In genomic region chr17:38868968-38869646, GRCh38 we compare ENCODE assay signal across 1 cellular context.
TF ChIP-seq lines count a peak whose summit lies in the region.

No MANE protein-coding gene starts in this region.

TF ChIP-seq in HEK293, 187 proteins besides CTCF, POLR2A, EP300 and RAD21 (continued from another document):
- no peak for TF ChIP-seq ZNF223 (tag by site-specific recombination; IDR thresholded peaks at IDR 0.05)
- peak; percentile 67; the same call in 1 of the 2 replicates for TF ChIP-seq PRDM1 (tag by site-specific recombination; IDR thresholded peaks at IDR 0.05)
- TF ChIP-seq, protein P1, sequence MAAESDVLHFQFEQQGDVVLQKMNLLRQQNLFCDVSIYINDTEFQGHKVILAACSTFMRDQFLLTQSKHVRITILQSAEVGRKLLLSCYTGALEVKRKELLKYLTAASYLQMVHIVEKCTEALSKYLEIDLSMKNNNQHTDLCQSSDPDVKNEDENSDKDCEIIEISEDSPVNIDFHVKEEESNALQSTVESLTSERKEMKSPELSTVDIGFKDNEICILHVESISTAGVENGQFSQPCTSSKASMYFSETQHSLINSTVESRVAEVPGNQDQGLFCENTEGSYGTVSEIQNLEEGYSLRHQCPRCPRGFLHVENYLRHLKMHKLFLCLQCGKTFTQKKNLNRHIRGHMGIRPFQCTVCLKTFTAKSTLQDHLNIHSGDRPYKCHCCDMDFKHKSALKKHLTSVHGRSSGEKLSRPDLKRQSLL (tag by site-specific recombination; IDR thresholded peaks at IDR 0.05), result peak; percentile 64; the same call in 1 of the 2 replicates
- TF ChIP-seq ZNF530 (tag by site-specific recombination; IDR thresholded peaks at IDR 0.05; ENCODE audit: low read depth), result no peak
- TF ChIP-seq SCRT1 (tag by site-specific recombination; IDR thresholded peaks at IDR 0.05; ENCODE audit: borderline replicate concordance), result no peak
- TF ChIP-seq ZBTB17 (tag by site-specific recombination; IDR thresholded peaks at IDR 0.05), result peak; percentile 57
- no peak; the same call in 1 of the 2 replicates for TF ChIP-seq PRDM4 (tag by site-specific recombination; IDR thresholded peaks at IDR 0.05)
- TF ChIP-seq, protein P2, sequence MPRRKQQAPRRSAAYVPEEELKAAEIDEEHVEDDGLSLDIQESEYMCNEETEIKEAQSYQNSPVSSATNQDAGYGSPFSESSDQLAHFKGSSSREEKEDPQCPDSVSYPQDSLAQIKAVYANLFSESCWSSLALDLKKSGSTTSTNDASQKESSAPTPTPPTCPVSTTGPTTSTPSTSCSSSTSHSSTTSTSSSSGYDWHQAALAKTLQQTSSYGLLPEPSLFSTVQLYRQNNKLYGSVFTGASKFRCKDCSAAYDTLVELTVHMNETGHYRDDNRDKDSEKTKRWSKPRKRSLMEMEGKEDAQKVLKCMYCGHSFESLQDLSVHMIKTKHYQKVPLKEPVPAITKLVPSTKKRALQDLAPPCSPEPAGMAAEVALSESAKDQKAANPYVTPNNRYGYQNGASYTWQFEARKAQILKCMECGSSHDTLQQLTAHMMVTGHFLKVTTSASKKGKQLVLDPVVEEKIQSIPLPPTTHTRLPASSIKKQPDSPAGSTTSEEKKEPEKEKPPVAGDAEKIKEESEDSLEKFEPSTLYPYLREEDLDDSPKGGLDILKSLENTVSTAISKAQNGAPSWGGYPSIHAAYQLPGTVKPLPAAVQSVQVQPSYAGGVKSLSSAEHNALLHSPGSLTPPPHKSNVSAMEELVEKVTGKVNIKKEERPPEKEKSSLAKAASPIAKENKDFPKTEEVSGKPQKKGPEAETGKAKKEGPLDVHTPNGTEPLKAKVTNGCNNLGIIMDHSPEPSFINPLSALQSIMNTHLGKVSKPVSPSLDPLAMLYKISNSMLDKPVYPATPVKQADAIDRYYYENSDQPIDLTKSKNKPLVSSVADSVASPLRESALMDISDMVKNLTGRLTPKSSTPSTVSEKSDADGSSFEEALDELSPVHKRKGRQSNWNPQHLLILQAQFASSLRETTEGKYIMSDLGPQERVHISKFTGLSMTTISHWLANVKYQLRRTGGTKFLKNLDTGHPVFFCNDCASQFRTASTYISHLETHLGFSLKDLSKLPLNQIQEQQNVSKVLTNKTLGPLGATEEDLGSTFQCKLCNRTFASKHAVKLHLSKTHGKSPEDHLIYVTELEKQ (tag by site-specific recombination; IDR thresholded peaks at IDR 0.05; ENCODE audit: borderline replicate concordance), result no peak
- TF ChIP-seq ZNF670 (tag by site-specific recombination; IDR thresholded peaks at IDR 0.05; ENCODE audit: low read depth), result no peak
- TF ChIP-seq, protein P3, sequence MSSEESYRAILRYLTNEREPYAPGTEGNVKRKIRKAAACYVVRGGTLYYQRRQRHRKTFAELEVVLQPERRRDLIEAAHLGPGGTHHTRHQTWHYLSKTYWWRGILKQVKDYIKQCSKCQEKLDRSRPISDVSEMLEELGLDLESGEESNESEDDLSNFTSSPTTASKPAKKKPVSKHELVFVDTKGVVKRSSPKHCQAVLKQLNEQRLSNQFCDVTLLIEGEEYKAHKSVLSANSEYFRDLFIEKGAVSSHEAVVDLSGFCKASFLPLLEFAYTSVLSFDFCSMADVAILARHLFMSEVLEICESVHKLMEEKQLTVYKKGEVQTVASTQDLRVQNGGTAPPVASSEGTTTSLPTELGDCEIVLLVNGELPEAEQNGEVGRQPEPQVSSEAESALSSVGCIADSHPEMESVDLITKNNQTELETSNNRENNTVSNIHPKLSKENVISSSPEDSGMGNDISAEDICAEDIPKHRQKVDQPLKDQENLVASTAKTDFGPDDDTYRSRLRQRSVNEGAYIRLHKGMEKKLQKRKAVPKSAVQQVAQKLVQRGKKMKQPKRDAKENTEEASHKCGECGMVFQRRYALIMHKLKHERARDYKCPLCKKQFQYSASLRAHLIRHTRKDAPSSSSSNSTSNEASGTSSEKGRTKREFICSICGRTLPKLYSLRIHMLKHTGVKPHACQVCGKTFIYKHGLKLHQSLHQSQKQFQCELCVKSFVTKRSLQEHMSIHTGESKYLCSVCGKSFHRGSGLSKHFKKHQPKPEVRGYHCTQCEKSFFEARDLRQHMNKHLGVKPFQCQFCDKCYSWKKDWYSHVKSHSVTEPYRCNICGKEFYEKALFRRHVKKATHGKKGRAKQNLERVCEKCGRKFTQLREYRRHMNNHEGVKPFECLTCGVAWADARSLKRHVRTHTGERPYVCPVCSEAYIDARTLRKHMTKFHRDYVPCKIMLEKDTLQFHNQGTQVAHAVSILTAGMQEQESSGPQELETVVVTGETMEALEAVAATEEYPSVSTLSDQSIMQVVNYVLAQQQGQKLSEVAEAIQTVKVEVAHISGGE (tag by site-specific recombination; conservative IDR thresholded peaks at IDR 0.05; ENCODE audit: low read depth), result no peak
- TF ChIP-seq ZNF416 (tag by site-specific recombination; IDR thresholded peaks at IDR 0.05), result no peak
- TF ChIP-seq KLF16 (tag by site-specific recombination; IDR thresholded peaks at IDR 0.05), result peak; percentile 84
- peak; percentile 76 for TF ChIP-seq ZBTB48 (tag by site-specific recombination; IDR thresholded peaks at IDR 0.05)
- TF ChIP-seq, protein P4, sequence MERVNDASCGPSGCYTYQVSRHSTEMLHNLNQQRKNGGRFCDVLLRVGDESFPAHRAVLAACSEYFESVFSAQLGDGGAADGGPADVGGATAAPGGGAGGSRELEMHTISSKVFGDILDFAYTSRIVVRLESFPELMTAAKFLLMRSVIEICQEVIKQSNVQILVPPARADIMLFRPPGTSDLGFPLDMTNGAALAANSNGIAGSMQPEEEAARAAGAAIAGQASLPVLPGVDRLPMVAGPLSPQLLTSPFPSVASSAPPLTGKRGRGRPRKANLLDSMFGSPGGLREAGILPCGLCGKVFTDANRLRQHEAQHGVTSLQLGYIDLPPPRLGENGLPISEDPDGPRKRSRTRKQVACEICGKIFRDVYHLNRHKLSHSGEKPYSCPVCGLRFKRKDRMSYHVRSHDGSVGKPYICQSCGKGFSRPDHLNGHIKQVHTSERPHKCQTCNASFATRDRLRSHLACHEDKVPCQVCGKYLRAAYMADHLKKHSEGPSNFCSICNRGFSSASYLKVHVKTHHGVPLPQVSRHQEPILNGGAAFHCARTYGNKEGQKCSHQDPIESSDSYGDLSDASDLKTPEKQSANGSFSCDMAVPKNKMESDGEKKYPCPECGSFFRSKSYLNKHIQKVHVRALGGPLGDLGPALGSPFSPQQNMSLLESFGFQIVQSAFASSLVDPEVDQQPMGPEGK (tag by site-specific recombination; IDR thresholded peaks at IDR 0.05), result peak; percentile 97; the same call in 1 of the 2 replicates
- no peak; the same call in 1 of the 2 replicates for TF ChIP-seq ZNF335 (tag by site-specific recombination; conservative IDR thresholded peaks at IDR 0.05)
- no peak for TF ChIP-seq MZF1 (tag by site-specific recombination; IDR thresholded peaks at IDR 0.05; ENCODE audit: borderline replicate concordance)
- TF ChIP-seq, protein P5, sequence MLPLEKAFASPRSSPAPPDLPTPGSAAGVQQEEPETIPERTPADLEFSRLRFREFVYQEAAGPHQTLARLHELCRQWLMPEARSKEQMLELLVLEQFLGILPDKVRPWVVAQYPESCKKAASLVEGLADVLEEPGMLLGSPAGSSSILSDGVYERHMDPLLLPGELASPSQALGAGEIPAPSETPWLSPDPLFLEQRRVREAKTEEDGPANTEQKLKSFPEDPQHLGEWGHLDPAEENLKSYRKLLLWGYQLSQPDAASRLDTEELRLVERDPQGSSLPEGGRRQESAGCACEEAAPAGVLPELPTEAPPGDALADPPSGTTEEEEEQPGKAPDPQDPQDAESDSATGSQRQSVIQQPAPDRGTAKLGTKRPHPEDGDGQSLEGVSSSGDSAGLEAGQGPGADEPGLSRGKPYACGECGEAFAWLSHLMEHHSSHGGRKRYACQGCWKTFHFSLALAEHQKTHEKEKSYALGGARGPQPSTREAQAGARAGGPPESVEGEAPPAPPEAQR (tag by site-specific recombination; IDR thresholded peaks at IDR 0.05), result 0 out of 2 replicates have a peak, but pooled peaks have one; percentile 24
- no peak for TF ChIP-seq PRDM2 (tag by site-specific recombination; IDR thresholded peaks at IDR 0.05; ENCODE audit: borderline replicate concordance)
- TF ChIP-seq ZNF830 (tag by site-specific recombination; IDR thresholded peaks at IDR 0.05; ENCODE audit: low read depth), result no peak
- TF ChIP-seq IKZF3 (tag by site-specific recombination; IDR thresholded peaks at IDR 0.05), result peak; percentile 79
- no peak for TF ChIP-seq ZNF521 (tag by site-specific recombination; IDR thresholded peaks at IDR 0.05)
- peak; percentile 76 for TF ChIP-seq ZNF366 (tag by site-specific recombination; conservative IDR thresholded peaks at IDR 0.05)
- TF ChIP-seq ZNF558 (tag by site-specific recombination; IDR thresholded peaks at IDR 0.05), result peak; percentile 71
- TF ChIP-seq ZNF704 (tag by site-specific recombination; IDR thresholded peaks at IDR 0.05), result no peak
- no peak for TF ChIP-seq ZNF133 (tag by site-specific recombination; IDR thresholded peaks at IDR 0.05)
- TF ChIP-seq ZNF792 (tag by site-specific recombination; IDR thresholded peaks at IDR 0.05), result no peak
- TF ChIP-seq GLIS2 (tag by site-specific recombination; IDR thresholded peaks at IDR 0.05), result peak; percentile 95; the same call in 1 of the 2 replicates
